In genomic region chr12:118022728-118023109, GRCh38 we compare ENCODE assay signal across 25 cellular contexts. TPM values are rescaled to one million over a fixed set of nuclear protein-coding genes. Genes with fewer than 3 reads are reported as not detected.
"Had no signal": no experiment of that assay in that cellular context is flagged by ENCODE, and none has a peak within 500 bp of the region (broad histone marks: within the 10 kb centered on the region; RNA-seq: fewer than 3 reads in every experiment).

No MANE protein-coding gene starts in this region.

- H3K9me3 Mint-ChIP-seq: effector memory CD8-positive, alpha-beta T cell; naive B cell; nephron; stimulated activated naive B cell treated with anti-CD40 and anti-IgM and Interleukin-4, amounts not matched to agents 10 μg/mL and 1 μg/mL and 100 μg/mL, for 72 hours; stimulated activated naive CD8-positive, alpha-beta T cell treated with anti-CD3 and anti-CD28 coated beads, Interleukin-15, amount 100 ng/mL, for 72 hours had no signal

- ATAC-seq: effector memory CD8-positive, alpha-beta T cell; gastroesophageal sphincter; left colon; left ventricle myocardium superior; stimulated activated naive CD8-positive, alpha-beta T cell treated with anti-CD3 and anti-CD28 coated beads, Interleukin-15, amount 100 ng/mL, for 72 hours had no signal

- H3K4me3 ChIP-seq: esophagus muscularis mucosa, gastroesophageal sphincter, lung, right atrium auricular region, sigmoid colon, skin epidermis, thoracic aorta had no signal

- DNase-seq: effector memory CD8-positive, alpha-beta T cell; foreskin fibroblast; glutamatergic neuron; kidney; left colon; left ventricle myocardium superior; mesenchymal stem cell; naive B cell; posterior cingulate gyrus; sigmoid colon; stimulated activated CD4-positive, alpha-beta T cell treated with anti-CD3 and anti-CD28 coated beads, Interleukin-2, amount 100 ng/mL, for 24 hours; stimulated activated CD4-positive, alpha-beta T cell treated with anti-CD3 and anti-CD28 coated beads, Interleukin-4, amount 100 ng/mL, for 4 hours; stimulated activated naive B cell treated with anti-CD40 and anti-IgM and Interleukin-4, amounts not matched to agents 10 μg/mL and 1 μg/mL and 100 μg/mL, for 72 hours; stimulated activated naive CD8-positive, alpha-beta T cell treated with anti-CD3 and anti-CD28 coated beads, Interleukin-15, amount 100 ng/mL, for 72 hours; trophoblast cell had no signal

- H3K27ac ChIP-seq: epithelial cell of prostate, esophagus muscularis mucosa, gastroesophageal sphincter, neutrophil, right atrium auricular region, sigmoid colon, skin epidermis, thoracic aorta had no signal

- H3K27me3 Mint-ChIP-seq: effector memory CD8-positive, alpha-beta T cell; naive B cell; stimulated activated naive B cell treated with anti-CD40 and anti-IgM and Interleukin-4, amounts not matched to agents 10 μg/mL and 1 μg/mL and 100 μg/mL, for 72 hours; stimulated activated naive CD8-positive, alpha-beta T cell treated with anti-CD3 and anti-CD28 coated beads, Interleukin-15, amount 100 ng/mL, for 72 hours had no signal

- H3K27me3 ChIP-seq: esophagus muscularis mucosa, gastroesophageal sphincter, neutrophil, right atrium auricular region, sigmoid colon had no signal

- H3K27ac Mint-ChIP-seq: nephron had no signal

- H3K9me3 ChIP-seq: esophagus muscularis mucosa, gastroesophageal sphincter, neutrophil, right atrium auricular region, sigmoid colon, thoracic aorta had no signal

- H3K4me3 Mint-ChIP-seq: effector memory CD8-positive, alpha-beta T cell; naive B cell; nephron; stimulated activated naive B cell treated with anti-CD40 and anti-IgM and Interleukin-4, amounts not matched to agents 10 μg/mL and 1 μg/mL and 100 μg/mL, for 72 hours; stimulated activated naive CD8-positive, alpha-beta T cell treated with anti-CD3 and anti-CD28 coated beads, Interleukin-15, amount 100 ng/mL, for 72 hours had no signal

RNA-seq across cellular contexts. Expression of gene KSR2, which starts 53.9 kb away (rescaled TPM):
- total RNA-seq: left ventricle myocardium superior, osteocyte had no signal
